Comparison of ENCODE assay signal across 8 cellular contexts in the genomic region with DNA sequence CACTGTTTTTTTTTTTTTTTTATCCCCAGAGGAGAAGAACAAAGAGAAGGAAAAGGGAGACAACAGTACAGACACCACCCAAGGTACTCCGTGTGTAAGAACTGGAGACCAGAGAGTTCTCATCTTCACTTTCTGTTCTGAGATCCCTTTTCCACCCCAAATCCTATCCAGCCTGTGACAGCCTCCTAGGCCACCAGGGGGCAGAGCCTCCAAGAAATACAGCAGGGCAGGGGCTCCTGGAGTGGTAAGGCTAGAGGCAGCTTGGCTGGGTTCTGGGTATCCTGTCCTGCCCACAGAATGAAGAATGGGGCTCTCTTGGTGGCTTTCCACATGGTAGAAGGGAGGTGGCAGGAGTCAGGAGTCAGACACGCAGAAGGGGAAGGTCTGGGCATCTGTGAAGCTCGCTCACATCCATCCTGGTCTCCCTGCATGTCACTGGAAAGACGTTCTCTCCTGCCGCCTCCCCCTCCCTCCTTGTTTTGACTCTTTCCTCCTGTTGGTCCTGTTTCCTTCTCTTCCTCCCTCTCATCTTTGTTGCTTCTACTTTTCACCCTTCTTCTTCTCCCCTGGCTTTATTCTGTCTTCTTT. TPM values are rescaled to one million over a fixed set of nuclear protein-coding genes. Genes with fewer than 3 reads are reported as not detected.
DNase-seq lines count a peak whose midpoint lies in the region; ATAC-seq and TF ChIP-seq lines count a peak whose summit lies in the region.

No MANE protein-coding gene starts in this region.

- DNase-seq in AG08395 (ENCODE audit: low spot score) (peak; percentile 81), NCI-H82 treated with DMSO at 0.1 percent for 48 hours (lab: John Stamatoyannopoulos, UW; ENCODE audit: unreplicated experiment) (peak; percentile 8), esophagus squamous epithelium (lab: John Stamatoyannopoulos, UW) (no peak), neural progenitor cell (ENCODE audit: low spot score) (peak; percentile 70), aorta (peak in 1 of 2 donors; percentile 61)
- DNase-seq in activated CD8-positive, alpha-beta memory T cell treated with anti-CD3 and anti-CD28 coated beads for 24 hours, result peak; percentile 79

- TF ChIP-seq CTCF in esophagus squamous epithelium (IDR thresholded peaks at IDR 0.05) (peak; percentile 18 to 72 (median 64)), neural progenitor cell (IDR thresholded peaks at IDR 0.05) (peak; percentile 76)

- no peak overlapping the region for H3K27ac ChIP-seq in esophagus squamous epithelium
- H3K27ac ChIP-seq in neural progenitor cell, result no peak overlapping the region
- H3K27ac ChIP-seq in aorta (ENCODE audit: low read depth in 1 of 2, low read length in 2 of 2), result no peak overlapping the region

- no peak overlapping the region for H2AFZ ChIP-seq in neural progenitor cell (replicated peaks)

- no peak overlapping the region for H3K27ac Mint-ChIP-seq in neural progenitor cell

- no peak overlapping the region for H3K9ac ChIP-seq in neural progenitor cell

- no peak for TF ChIP-seq POLR2A in esophagus squamous epithelium (IDR thresholded peaks at IDR 0.05)

- no peaks in the 10 kb centered on the region for H3F3A ChIP-seq in neural progenitor cell (ENCODE audit: low read depth)

- peaks cover 0 to 10% (median 0%) of the 10 kb centered on the region in 3 donors for H3K4me1 ChIP-seq in esophagus squamous epithelium
- H3K4me1 ChIP-seq in neural progenitor cell, result no peaks in the 10 kb centered on the region
- no peaks in the 10 kb centered on the region for H3K4me1 ChIP-seq in aorta (ENCODE audit: control insufficient read depth in 1 of 2, insufficient read depth in 2 of 2, low read length in 2 of 2)

- no peaks in the 10 kb centered on the region for H4K20me1 ChIP-seq in neural progenitor cell (ENCODE audit: low read depth)

- H3K36me3 Mint-ChIP-seq in neural progenitor cell, result peaks cover 26% of the 10 kb centered on the region

- 65 to 80% methylated on average over 5 of the region's 5 CpGs for WGBS in esophagus squamous epithelium, 2 donors
- 68 to 70% methylated on average over 5 of the region's 5 CpGs for WGBS in aorta, 2 donors

- H3K79me2 ChIP-seq in neural progenitor cell (ENCODE audit: low read depth), result no peaks in the 10 kb centered on the region

- peak; percentile 50 for ATAC-seq in GM19395 (IDR thresholded peaks at IDR 0.05; ENCODE audit: unreplicated experiment)
- ATAC-seq in aorta (ENCODE audit: low FRiP score), result peak; percentile 60
- no peak for ATAC-seq in GM19324 (IDR thresholded peaks at IDR 0.05; ENCODE audit: low FRiP score, unreplicated experiment)

- H3K4me1 Mint-ChIP-seq in neural progenitor cell, result no peaks in the 10 kb centered on the region

- H3K27me3 ChIP-seq in esophagus squamous epithelium (no peaks in the 10 kb centered on the region), neural progenitor cell (no peaks in the 10 kb centered on the region), aorta (ENCODE audit: control insufficient read depth in 1 of 2, insufficient read depth in 2 of 2, low read length in 1 of 2) (no peaks in the 10 kb centered on the region)

- H3K4me3 ChIP-seq in esophagus squamous epithelium (no peak overlapping the region), neural progenitor cell (no peak overlapping the region), aorta (ENCODE audit: low read length in 2 of 2) (no peak overlapping the region)

- intact Hi-C loops in esophagus squamous epithelium (cut with DNase I) (no loop called here), aorta (cut with DNase I) (loop anchor here in 1 of 2 donors (1.0 to 10.0 kb wide), 2 partner anchors 46 to 493 kb away; no protein-coding TSS in a partner anchor)

- H3K4me3 Mint-ChIP-seq in neural progenitor cell, result no peak overlapping the region

- H3K27me3 Mint-ChIP-seq in neural progenitor cell (ENCODE audit: insufficient read depth, low read depth), result peaks cover 2% of the 10 kb centered on the region

- H3K9me3 ChIP-seq in esophagus squamous epithelium (no peaks in the 10 kb centered on the region), neural progenitor cell (ENCODE audit: low read depth) (no peaks in the 10 kb centered on the region), aorta (ENCODE audit: control insufficient read depth, low read length) (no peaks in the 10 kb centered on the region)

- H3K9me3 Mint-ChIP-seq in neural progenitor cell, result no peaks in the 10 kb centered on the region

- H3K4me2 ChIP-seq in neural progenitor cell, result no peak overlapping the region

- H3K36me3 ChIP-seq in esophagus squamous epithelium (peaks cover 1 to 68% (median 7%) of the 10 kb centered on the region in 3 donors), neural progenitor cell (no peaks in the 10 kb centered on the region), aorta (ENCODE audit: control insufficient read depth in 1 of 2, insufficient read depth in 2 of 2, low read length in 1 of 2) (no peaks in the 10 kb centered on the region)

RNA-seq across cellular contexts. Expression of a gene that starts 12.0 kb away (rescaled TPM):
- 10 to 100 TPM in 2 of 4 donors, 1 to 10 TPM in 2; 4.8 to 12.4 (median 9.5) TPM for total RNA-seq in esophagus squamous epithelium
- 24.0 and 36.9 TPM in 2 replicates for total RNA-seq in neural progenitor cell (ENCODE audit: low replicate concordance)
- 10 to 100 TPM; 34.2 to 77.2 TPM for total RNA-seq in aorta
- 10 to 100 TPM; 12.4 to 15.4 TPM for polyA plus RNA-seq in aorta

RNA-seq across cellular contexts. Expression of a gene that starts 13.5 kb away (rescaled TPM):
- 1 to 10 TPM in 1 of 4 donors, under 1 TPM in 1, not detected in 2; 0.53 to 1.3 TPM for total RNA-seq in esophagus squamous epithelium
- not detected in 2 replicates for total RNA-seq in neural progenitor cell (ENCODE audit: low replicate concordance)
- 10 to 100 TPM in 1 of 2 donors, 1 to 10 TPM in 1; 6.3 to 13.4 TPM for total RNA-seq in aorta
- 1 to 10 TPM in 1 of 2 donors, not detected in 1; 1.1 TPM for polyA plus RNA-seq in aorta

RNA-seq across cellular contexts. Expression of a gene that starts 33.1 kb away (rescaled TPM):
- total RNA-seq in esophagus squamous epithelium, result 10 to 100 TPM; 13.0 to 53.2 (median 25.8) TPM
- total RNA-seq in neural progenitor cell (ENCODE audit: low replicate concordance), result 18.3 and 32.2 TPM in 2 replicates
- 100 to 1,000 TPM in 1 of 2 donors, 10 to 100 TPM in 1; 82.0 to 139 TPM for total RNA-seq in aorta
- 10 to 100 TPM; 14.5 to 85.1 TPM for polyA plus RNA-seq in aorta

RNA-seq across cellular contexts. Expression of a gene that starts 47.3 kb away (rescaled TPM):
- total RNA-seq in esophagus squamous epithelium (10 to 100 TPM; 15.5 to 38.1 (median 19.9) TPM), neural progenitor cell (ENCODE audit: low replicate concordance) (20.2 and 46.1 TPM in 2 replicates), aorta (10 to 100 TPM; 37.9 to 45.6 TPM)
- polyA plus RNA-seq in aorta, result 10 to 100 TPM; 25.5 to 29.7 TPM

RNA-seq across cellular contexts. Expression of a gene that starts 49.9 kb away (rescaled TPM):
- total RNA-seq in esophagus squamous epithelium (100 to 1,000 TPM in 2 of 4 donors, 10 to 100 TPM in 2; 22.8 to 297 (median 140) TPM), neural progenitor cell (ENCODE audit: low replicate concordance) (3.3 and 8.8 TPM in 2 replicates), aorta (1,000 to 10,000 TPM in 1 of 2 donors, 100 to 1,000 TPM in 1; 769 to 1,570 TPM)
- polyA plus RNA-seq in aorta, result 1,000 to 10,000 TPM in 1 of 2 donors, 100 to 1,000 TPM in 1; 148 to 1,159 TPM
